In the genomic region with DNA sequence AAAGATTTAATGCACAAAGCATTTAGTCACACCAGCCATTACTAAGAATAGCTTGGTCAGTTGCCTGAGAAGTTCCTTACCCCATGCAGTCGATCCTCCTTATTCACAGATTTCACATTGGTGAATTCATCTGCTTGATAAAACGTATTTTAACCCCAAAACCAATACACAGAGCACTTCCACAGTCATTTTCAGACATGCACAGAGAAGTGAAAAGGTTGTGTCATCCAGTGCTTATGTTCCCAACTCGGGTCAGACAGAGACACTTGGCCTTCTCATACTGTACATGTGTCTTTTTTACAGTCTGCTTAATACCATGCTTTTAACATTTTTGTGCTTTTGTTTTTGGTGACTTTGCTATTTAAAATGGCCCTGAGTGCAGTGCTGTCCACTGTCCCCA, we compare ENCODE assay signal across 19 cellular contexts.
DNase-seq lines count a peak whose midpoint lies in the region; ATAC-seq, FAIRE-seq and TF ChIP-seq lines count a peak whose summit lies in the region.
"Had no signal": no experiment of that assay in that cellular context is flagged by ENCODE, and none has a peak within 500 bp of the region (broad histone marks: within the 10 kb centered on the region; RNA-seq: fewer than 3 reads in every experiment).

No MANE protein-coding gene starts in this region.

- H3K4ac ChIP-seq in mesenchymal stem cell (ENCODE audit: low read depth in 1 of 2, low read length in 2 of 2) = no peak overlapping the region

- peaks cover 7% of the 10 kb centered on the region; the same call in 1 of the 2 replicates for H3K4me1 ChIP-seq in GM23338 (ENCODE audit: insufficient read depth)
- peaks cover 6% of the 10 kb centered on the region for H3K4me1 ChIP-seq in astrocyte (ENCODE audit: insufficient read depth, low read length)
- H3K4me1 ChIP-seq in mesenchymal stem cell (ENCODE audit: control insufficient read depth, insufficient read depth, low read depth, low read length) = peaks cover 24% of the 10 kb centered on the region
- H3K4me1 ChIP-seq in kidney (ENCODE audit: control insufficient read depth in 1 of 2, insufficient read depth in 1 of 2, low read depth in 1 of 2, low read length in 2 of 2) = peaks cover 0 to 2% of the 10 kb centered on the region in 2 donors
- H3K4me1 ChIP-seq: Peyer's patch had no signal

- H3K27me3 Mint-ChIP-seq in GM23338 (ENCODE audit: insufficient read depth, low read depth, poor library complexity) (no peaks in the 10 kb centered on the region), astrocyte (ENCODE audit: low read depth, unreplicated experiment) (no peaks in the 10 kb centered on the region)
- H3K27me3 Mint-ChIP-seq in activated CD8-positive, alpha-beta T cell treated with anti-CD3 and anti-CD28 coated beads, Interleukin-2, amount 10 ng/mL, durations not matched to agents 7 days and 5 days (ENCODE audit: low read depth) = no peaks in the 10 kb centered on the region
- H3K27me3 Mint-ChIP-seq: B cell; CD4-positive, alpha-beta memory T cell had no signal

- H3K9me2 ChIP-seq in GM23338 (ENCODE audit: insufficient read depth) = no peaks in the 10 kb centered on the region

- H2AFZ ChIP-seq in GM23338 (no peak overlapping the region), astrocyte (ENCODE audit: low read depth, low read length) (no peak overlapping the region), mesenchymal stem cell (ENCODE audit: low read depth, low read length) (no peak overlapping the region)

- H3K18ac ChIP-seq in mesenchymal stem cell (ENCODE audit: low read depth in 1 of 2, low read length in 2 of 2) = no peak overlapping the region

- H3K4me3 ChIP-seq in AG10803 (ENCODE audit: low read length) (no peak overlapping the region), GM23338 (no peak overlapping the region), astrocyte (ENCODE audit: insufficient read depth, low read depth, low read length) (no peak overlapping the region), mesenchymal stem cell (ENCODE audit: insufficient read depth in 1 of 2, low read depth in 1 of 2, low read length in 2 of 2) (no peak overlapping the region), kidney (ENCODE audit: low read length in 2 of 2) (no peak overlapping the region)
- H3K4me3 ChIP-seq: Peyer's patch had no signal

- peaks cover 8% of the 10 kb centered on the region for H4K20me1 ChIP-seq in GM23338 (replicated peaks; ENCODE audit: insufficient read depth)
- peaks cover 33% of the 10 kb centered on the region for H4K20me1 ChIP-seq in astrocyte (ENCODE audit: insufficient read depth, low read length)

- H3K79me2 ChIP-seq in GM23338 (replicated peaks; ENCODE audit: insufficient read depth) = peaks cover 33% of the 10 kb centered on the region
- peaks cover 13% of the 10 kb centered on the region for H3K79me2 ChIP-seq in astrocyte (ENCODE audit: insufficient read depth, low read length)

- no peak overlapping the region for H2AK5ac ChIP-seq in mesenchymal stem cell (ENCODE audit: low read length, severe bottlenecking)

- TF ChIP-seq CTCF in AG10803 (conservative IDR thresholded peaks at IDR 0.05; ENCODE audit: low read length) = no peak
- no peak for TF ChIP-seq CTCF in GM23338 (conservative IDR thresholded peaks at IDR 0.05; ENCODE audit: low read depth in 2 of 2)
- TF ChIP-seq CTCF in astrocyte (IDR thresholded peaks at IDR 0.05; ENCODE audit: insufficient read depth, low read depth, low read length) = no peak
- no peak for TF ChIP-seq CTCF in kidney (IDR thresholded peaks at IDR 0.05; ENCODE audit: borderline replicate concordance, extremely low read depth, insufficient read depth)

- H3K9me3 ChIP-seq in astrocyte (ENCODE audit: insufficient read depth, low read depth, low read length) (no peaks in the 10 kb centered on the region), mesenchymal stem cell (ENCODE audit: control insufficient read depth, low read length) (no peaks in the 10 kb centered on the region), kidney (ENCODE audit: control insufficient read depth in 1 of 2, low read length in 2 of 2) (no peaks in the 10 kb centered on the region)
- H3K9me3 ChIP-seq: Peyer's patch had no signal

- 0 out of 2 replicates have a peak, but pooled peaks cover 16% of the 10 kb centered on the region for H3K36me3 ChIP-seq in GM23338 (ENCODE audit: insufficient read depth)
- no peaks in the 10 kb centered on the region for H3K36me3 ChIP-seq in astrocyte (ENCODE audit: insufficient read depth, low read length)
- H3K36me3 ChIP-seq in mesenchymal stem cell (ENCODE audit: control insufficient read depth in 1 of 2, insufficient read depth in 2 of 2, low read depth in 1 of 2, low read length in 2 of 2) = peaks cover 13 to 28% of the 10 kb centered on the region in 2 experiments
- peaks cover 0 to 5% of the 10 kb centered on the region in 2 donors for H3K36me3 ChIP-seq in kidney (ENCODE audit: control insufficient read depth in 1 of 2, insufficient read depth in 2 of 2, low read length in 2 of 2)

- intact Hi-C loops in kidney (cut with DNase I) = no loop called here

- no peak overlapping the region for H3K4me3 Mint-ChIP-seq in GM23338
- H3K4me3 Mint-ChIP-seq in astrocyte (ENCODE audit: unreplicated experiment) = no peak overlapping the region
- H3K4me3 Mint-ChIP-seq in activated CD8-positive, alpha-beta T cell treated with anti-CD3 and anti-CD28 coated beads, Interleukin-2, amount 10 ng/mL, durations not matched to agents 7 days and 5 days = no peak overlapping the region
- H3K4me3 Mint-ChIP-seq: B cell; CD4-positive, alpha-beta memory T cell had no signal

- H3K27ac ChIP-seq in GM23338 (ENCODE audit: low read depth) (0 out of 2 replicates have a peak overlapping the region, but pooled peaks have one; percentile 33), astrocyte (ENCODE audit: low read depth, low read length) (no peak overlapping the region), mesenchymal stem cell (ENCODE audit: low read length, poor library complexity, severe bottlenecking) (peak overlapping the region; percentile 7), kidney (ENCODE audit: low read depth in 2 of 2, low read length in 2 of 2) (no peak overlapping the region)
- H3K27ac ChIP-seq: KMS-11, Peyer's patch had no signal

- no peak overlapping the region for H4K91ac ChIP-seq in mesenchymal stem cell (ENCODE audit: low read length)

- no peaks in the 10 kb centered on the region for H3K27me3 ChIP-seq in GM23338 (ENCODE audit: insufficient read depth)
- no peaks in the 10 kb centered on the region for H3K27me3 ChIP-seq in astrocyte (ENCODE audit: insufficient read depth, low read length)
- no peaks in the 10 kb centered on the region for H3K27me3 ChIP-seq in mesenchymal stem cell (ENCODE audit: control insufficient read depth in 1 of 2, insufficient read depth in 1 of 2, low read length in 2 of 2)
- H3K27me3 ChIP-seq: Peyer's patch had no signal

- ATAC-seq in GM23338 (no peak), GM19328 (IDR thresholded peaks at IDR 0.05; ENCODE audit: unreplicated experiment) (no peak)
- ATAC-seq in activated CD8-positive, alpha-beta T cell treated with anti-CD3 and anti-CD28 coated beads, Interleukin-2, amount 10 ng/mL, durations not matched to agents 7 days and 5 days = no peak

- H3K4me1 Mint-ChIP-seq in GM23338 (peaks cover 52% of the 10 kb centered on the region), astrocyte (ENCODE audit: low read depth, unreplicated experiment) (peaks cover 40% of the 10 kb centered on the region)
- H3K4me1 Mint-ChIP-seq in activated CD8-positive, alpha-beta T cell treated with anti-CD3 and anti-CD28 coated beads, Interleukin-2, amount 10 ng/mL, durations not matched to agents 7 days and 5 days (ENCODE audit: low read depth) = peaks cover 15% of the 10 kb centered on the region
- H3K4me1 Mint-ChIP-seq: B cell had no signal

- H2BK15ac ChIP-seq in mesenchymal stem cell (ENCODE audit: low read depth, poor library complexity, severe bottlenecking) = no peak overlapping the region

- no peak overlapping the region for H3K23ac ChIP-seq in mesenchymal stem cell (ENCODE audit: low read length in 2 of 2)

- FAIRE-seq in astrocyte (lab: Jason Lieb, UNC) (no peak), kidney (lab: Jason Lieb, UNC) (no peak)
- FAIRE-seq: H54 had no signal

- H3K14ac ChIP-seq in mesenchymal stem cell (ENCODE audit: low read length in 2 of 2) = no peak overlapping the region

- no peak overlapping the region for H2BK12ac ChIP-seq in mesenchymal stem cell (ENCODE audit: low read length in 2 of 2)

- no peak overlapping the region for H4K8ac ChIP-seq in mesenchymal stem cell (ENCODE audit: low read length)

- H3K4me2 ChIP-seq in GM23338 = no peak overlapping the region
- no peak overlapping the region for H3K4me2 ChIP-seq in astrocyte (ENCODE audit: low read length)
- H3K4me2 ChIP-seq in mesenchymal stem cell (ENCODE audit: low read length, poor library complexity, severe bottlenecking) = no peak overlapping the region
- H3K4me2 ChIP-seq: KMS-11 had no signal

- H3K79me1 ChIP-seq in mesenchymal stem cell (replicated peaks; ENCODE audit: low read length, poor library complexity, severe bottlenecking) = peaks cover 36% of the 10 kb centered on the region

- WGBS in mesenchymal stem cell = 82% methylated on average over 3 of the region's 3 CpGs

- DNase-seq in AG10803 (ENCODE audit: low read depth) (peak; percentile 41), GM23338 (ENCODE audit: low spot score) (no peak), astrocyte (ENCODE audit: low read depth) (peak; percentile 39), mesenchymal stem cell (no peak), kidney (no peak), HCEC 1CT (no peak)
- DNase-seq in activated CD8-positive, alpha-beta T cell treated with anti-CD3 and anti-CD28 coated beads, Interleukin-2, amount 10 ng/mL, durations not matched to agents 7 days and 5 days = no peak
- DNase-seq: CD4-positive, alpha-beta memory T cell; DMS79; GDM1; NCI-H1930; NCI-H2171 treated with DMSO at 0.1 percent for 48 hours; NCI-H82; Peyer's patch; Right ventricle myocardium superior had no signal

- H3K9me3 Mint-ChIP-seq in GM23338 (no peaks in the 10 kb centered on the region), astrocyte (ENCODE audit: unreplicated experiment) (no peaks in the 10 kb centered on the region)
- no peaks in the 10 kb centered on the region for H3K9me3 Mint-ChIP-seq in activated CD8-positive, alpha-beta T cell treated with anti-CD3 and anti-CD28 coated beads, Interleukin-2, amount 10 ng/mL, durations not matched to agents 7 days and 5 days (ENCODE audit: insufficient read depth)

- peak overlapping the region; percentile 26 for H2BK5ac ChIP-seq in mesenchymal stem cell (ENCODE audit: low read depth, low read length, poor library complexity, severe bottlenecking)

- H2BK120ac ChIP-seq in mesenchymal stem cell (ENCODE audit: low read depth, low read length) = no peak overlapping the region

- H3K36me3 Mint-ChIP-seq in GM23338 (ENCODE audit: low read depth) = peaks cover 62% of the 10 kb centered on the region
- peaks cover 19% of the 10 kb centered on the region for H3K36me3 Mint-ChIP-seq in astrocyte (ENCODE audit: low read depth, unreplicated experiment)
- H3K36me3 Mint-ChIP-seq in activated CD8-positive, alpha-beta T cell treated with anti-CD3 and anti-CD28 coated beads, Interleukin-2, amount 10 ng/mL, durations not matched to agents 7 days and 5 days (ENCODE audit: low read depth) = no peaks in the 10 kb centered on the region

- POLR2A ChIA-PET in activated CD8-positive, alpha-beta T cell treated with anti-CD3 and anti-CD28 coated beads, Interleukin-2, amount 10 ng/mL, durations not matched to agents 7 days and 5 days (lab: Charles Lee) = no interaction called here

- CTCF ChIA-PET in activated CD8-positive, alpha-beta T cell treated with anti-CD3 and anti-CD28 coated beads, Interleukin-2, amount 10 ng/mL, durations not matched to agents 7 days and 5 days (lab: Charles Lee) = interaction anchor here (1.8 to 4.3 kb wide), 5 partner anchors 8 to 92 kb away, joined by 4 to 36 read pairs (median 21); no protein-coding TSS in a partner anchor

- no peaks in the 10 kb centered on the region for H3F3A ChIP-seq in GM23338 (replicated peaks; ENCODE audit: low read depth)

- H3K9ac ChIP-seq in astrocyte (ENCODE audit: low read length) = no peak overlapping the region
- H3K9ac ChIP-seq in mesenchymal stem cell (ENCODE audit: low read length) = no peak overlapping the region
- no peak overlapping the region for H3K9ac ChIP-seq in kidney (ENCODE audit: low read length in 2 of 2)
- H3K9ac ChIP-seq: KMS-11 had no signal

- H3K27ac Mint-ChIP-seq in GM23338 (no peak overlapping the region), astrocyte (ENCODE audit: unreplicated experiment) (no peak overlapping the region)
- H3K27ac Mint-ChIP-seq in activated CD8-positive, alpha-beta T cell treated with anti-CD3 and anti-CD28 coated beads, Interleukin-2, amount 10 ng/mL, durations not matched to agents 7 days and 5 days = no peak overlapping the region
- H3K27ac Mint-ChIP-seq: B cell had no signal

Comparison
In these comparisons a context has a peak if more than half of its experiments do, and no peak if none do; other contexts are left out.
1. DNase-seq: peak in AG10803 (single experiment) and astrocyte (single experiment); none in GM23338 (single experiment), mesenchymal stem cell (single experiment), kidney (single experiment), activated CD8-positive, alpha-beta T cell treated with anti-CD3 and anti-CD28 coated beads, Interleukin-2, amount 10 ng/mL, durations not matched to agents 7 days and 5 days (single experiment) and HCEC 1CT (single experiment).
2. H3K27ac ChIP-seq: peak in GM23338 (single experiment) and mesenchymal stem cell (single experiment); none in astrocyte (single experiment) and kidney (0 of 2).